ENCODE assay signal across 1 cellular context in the genomic region with DNA sequence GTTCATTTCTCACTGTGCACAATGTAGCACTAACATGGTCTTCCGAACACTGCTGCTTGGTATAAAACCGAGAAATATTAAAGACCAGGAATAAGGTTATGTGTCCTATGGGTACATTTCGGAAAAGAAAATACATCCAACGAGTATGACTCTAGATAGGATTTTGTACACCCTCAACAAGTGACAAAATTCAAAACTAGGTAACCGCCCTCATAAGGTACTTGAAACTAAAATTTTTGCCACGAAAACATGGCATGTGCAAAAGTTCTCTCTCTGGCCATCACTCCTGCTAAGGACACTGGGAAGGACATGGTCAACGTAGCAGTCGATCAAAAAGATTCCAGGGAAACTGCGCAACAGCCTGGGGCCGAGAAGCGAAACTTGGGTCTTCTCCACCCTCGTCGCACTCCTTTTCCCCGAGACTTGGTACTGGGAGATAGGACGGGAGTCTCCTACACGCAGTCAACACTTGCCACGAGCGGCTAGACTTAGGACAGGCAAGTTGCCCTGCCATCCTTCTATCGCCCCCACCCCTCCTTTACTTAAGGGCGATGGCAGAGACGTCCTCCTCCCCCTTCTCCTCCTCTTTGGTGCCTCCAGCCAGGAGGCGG.
A peak's percentile ranks its signal among the peaks of the same experiment; 100 is the strongest.
TF ChIP-seq lines count a peak whose summit lies in the region.

No MANE protein-coding gene starts in this region.

TF ChIP-seq in HepG2, 621 proteins besides CTCF, POLR2A, EP300 and RAD21 (continued from another document):
- 0 out of 2 replicates have a peak, but pooled peaks have one; percentile 10 for TF ChIP-seq TP53 (CRISPR knock-in tag; conservative IDR thresholded peaks at IDR 0.05)
- peak; percentile 60; the same call in 1 of the 2 replicates for TF ChIP-seq MTF2 (CRISPR knock-in tag; IDR thresholded peaks at IDR 0.05; ENCODE audit: borderline replicate concordance)
- peak; percentile 5; the same call in 1 of the 2 replicates for TF ChIP-seq CCDC6 (CRISPR knock-in tag; IDR thresholded peaks at IDR 0.05)
- TF ChIP-seq, protein P1, sequence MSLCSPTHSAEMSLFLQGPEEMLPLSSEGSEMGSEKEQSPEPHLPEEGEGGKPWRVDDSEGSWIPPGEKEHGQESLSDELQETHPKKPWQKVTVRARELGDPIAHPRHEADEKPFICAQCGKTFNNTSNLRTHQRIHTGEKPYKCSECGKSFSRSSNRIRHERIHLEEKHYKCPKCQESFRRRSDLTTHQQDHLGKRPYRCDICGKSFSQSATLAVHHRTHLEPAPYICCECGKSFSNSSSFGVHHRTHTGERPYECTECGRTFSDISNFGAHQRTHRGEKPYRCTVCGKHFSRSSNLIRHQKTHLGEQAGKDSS (CRISPR knock-in tag; IDR thresholded peaks at IDR 0.05; ENCODE audit: borderline replicate concordance, low read depth) = 0 out of 2 replicates have a peak, but pooled peaks have one; percentile 55
- TF ChIP-seq ZNF468 (CRISPR knock-in tag; IDR thresholded peaks at IDR 0.05) = peak; percentile 9; the same call in 1 of the 2 replicates
- TF ChIP-seq KIAA2018 (CRISPR knock-in tag; IDR thresholded peaks at IDR 0.05; ENCODE audit: borderline replicate concordance) = no peak
- peak; percentile 63 for TF ChIP-seq IRF1 (CRISPR knock-in tag; IDR thresholded peaks at IDR 0.05; ENCODE audit: low read depth)
- peak; percentile 89; the same call in 1 of the 2 replicates for TF ChIP-seq RARG (CRISPR knock-in tag; IDR thresholded peaks at IDR 0.05; ENCODE audit: low read depth)
- TF ChIP-seq FOXC1 (CRISPR knock-in tag; IDR thresholded peaks at IDR 0.05; ENCODE audit: borderline replicate concordance) = 0 out of 2 replicates have a peak, but pooled peaks have one; percentile 23
TF ChIP-seq in HepG2: peak in this region for 41.
